11 cellular contexts compared by ENCODE assay signal in the genomic region with DNA sequence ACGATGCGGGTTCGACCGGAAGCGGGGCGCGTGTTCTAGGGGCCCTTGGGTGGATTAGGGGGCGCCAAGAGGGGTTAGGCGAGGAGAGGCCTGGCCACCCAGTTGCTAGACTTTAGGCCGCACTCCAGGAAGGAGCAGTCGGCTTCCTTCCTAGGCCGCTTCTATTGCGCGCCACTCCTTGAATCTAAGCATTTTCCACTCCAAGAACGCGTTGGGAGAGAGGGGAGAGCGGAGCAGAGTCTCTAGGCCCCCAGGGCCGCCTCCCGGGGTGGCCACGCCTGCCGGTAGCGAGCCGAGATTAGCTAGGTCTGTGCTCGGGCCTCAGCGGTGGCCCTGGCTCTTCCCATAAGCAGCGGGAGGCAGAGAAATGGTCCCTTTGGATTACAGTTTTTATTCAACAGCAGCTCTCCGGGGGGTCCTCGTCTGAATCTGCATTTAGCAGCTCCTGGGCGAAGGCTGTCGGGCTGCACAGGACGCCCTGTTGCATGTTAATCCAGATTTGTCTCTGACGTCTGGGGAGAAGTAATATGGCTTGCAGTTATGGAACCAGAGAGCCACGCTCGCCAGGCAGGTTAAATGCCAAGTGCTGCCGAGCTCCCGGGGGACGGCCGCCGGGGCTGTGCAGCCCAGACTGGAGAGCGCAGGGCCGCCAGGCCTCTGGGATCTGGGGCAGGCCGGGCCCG. TPM values are rescaled to one million over a fixed set of nuclear protein-coding genes. Genes with fewer than 3 reads are reported as not detected.
A peak's percentile ranks its signal among the peaks of the same experiment; 100 is the strongest.
DNase-seq lines count a peak whose midpoint lies in the region; ATAC-seq, FAIRE-seq and TF ChIP-seq lines count a peak whose summit lies in the region.
"Had no signal": no experiment of that assay in that cellular context is flagged by ENCODE, and none has a peak within 500 bp of the region (broad histone marks: within the 10 kb centered on the region; RNA-seq: fewer than 3 reads in every experiment).

No MANE protein-coding gene starts in this region.

- POLR2A ChIA-PET in HepG2 (lab: Yijun Ruan, JAX): no interaction called here

- H3K27ac Mint-ChIP-seq in endodermal cell (peak overlapping the region; percentile 52), chondrocyte (ENCODE audit: unreplicated experiment) (no peak overlapping the region)

- H3K4me1 Mint-ChIP-seq in endodermal cell (peaks cover 25% of the 10 kb centered on the region), chondrocyte (ENCODE audit: low read depth) (peaks cover 5% of the 10 kb centered on the region)

- no peak for TF ChIP-seq RAD21 in HepG2 (CRISPR knock-in tag; IDR thresholded peaks at IDR 0.05)

- H3K27ac ChIP-seq in endodermal cell (ENCODE audit: low read depth, low read length): peak overlapping the region; percentile 74
- no peak overlapping the region for H3K27ac ChIP-seq in HepG2 (ENCODE audit: extremely low read length, insufficient read depth, low read length)
- peak overlapping the region; percentile 92 for H3K27ac ChIP-seq in subcutaneous abdominal adipose tissue (ENCODE audit: low read depth, low read length)

- 9 to 14% methylated on average over 25 to 43 of the region's 43 CpGs for WGBS in endodermal cell (ENCODE audit: insufficient coverage in 1 of 2, insufficient read length in 1 of 2), 2 experiments
- 84% methylated on average over 35 of the region's 43 CpGs for WGBS in HepG2 (ENCODE audit: low lambda C conversion rate)

- H3K36me3 ChIP-seq in endodermal cell (ENCODE audit: control insufficient read depth, insufficient read depth, low read length) (no peaks in the 10 kb centered on the region), HepG2 (replicated peaks in 1 of 2; ENCODE audit: control insufficient read depth in 1 of 2, insufficient read depth in 2 of 2, low read length in 2 of 2) (no peaks in the 10 kb centered on the region), subcutaneous abdominal adipose tissue (ENCODE audit: control insufficient read depth in 5 of 5, insufficient read depth in 5 of 5, low read length in 5 of 5) (peaks cover 0 to 7% (median 0%) of the 10 kb centered on the region in 5 donors)

- intact Hi-C loops in HepG2 (cut with micrococcal nuclease; ENCODE audit: unreplicated experiment): no loop called here

- no peaks in the 10 kb centered on the region for H4K20me1 ChIP-seq in HepG2 (ENCODE audit: insufficient read depth, low read length)

- H3K36me3 Mint-ChIP-seq in endodermal cell (ENCODE audit: low read depth) (no peaks in the 10 kb centered on the region), chondrocyte (ENCODE audit: low read depth) (peaks cover 14% of the 10 kb centered on the region)

- H3K4me3 Mint-ChIP-seq in endodermal cell: peak overlapping the region; percentile 53
- no peak overlapping the region for H3K4me3 Mint-ChIP-seq in chondrocyte (ENCODE audit: unreplicated experiment)

- H3K9me3 ChIP-seq in endodermal cell (ENCODE audit: control insufficient read depth, low read length) (no peaks in the 10 kb centered on the region), HepG2 (ENCODE audit: low read length) (no peaks in the 10 kb centered on the region), subcutaneous abdominal adipose tissue (ENCODE audit: control insufficient read depth in 5 of 5, low read length in 5 of 5) (no peaks in the 10 kb centered on the region)
- H3K9me3 ChIP-seq: MG63 had no signal

- no peak overlapping the region for H3K4me2 ChIP-seq in HepG2 (ENCODE audit: low read depth, low read length)

- FAIRE-seq in HepG2 (lab: Jason Lieb, UNC): no peak
- FAIRE-seq: keratinocyte had no signal

- BruUV-seq in HepG2 (replicated peaks; lab: Mats Ljungman, UMichigan): no TSS peak

- TF ChIP-seq CTCF in HFF-Myc (IDR thresholded peaks at IDR 0.05; ENCODE audit: low read depth, low read length, missing control alignments) (no peak), endodermal cell (conservative IDR thresholded peaks at IDR 0.05) (peak; percentile 23), HepG2 (CRISPR knock-in tag; IDR thresholded peaks at IDR 0.05) (no peak), chondrocyte (IDR thresholded peaks at IDR 0.05) (no peak)

- CTCF ChIA-PET in HepG2 (lab: Yijun Ruan, JAX; ENCODE audit: low intra/inter-chr PET ratio, low total read pairs): no interaction called here

- in situ Hi-C loops in HepG2 (cut with HindIII; ENCODE audit: extremely low pct_ligation_motif_present, low pct_unique_long_range_greater_than_20kb): loop anchor here (25.0 kb wide), 4 partner anchors 766 to 1591 kb away; no protein-coding TSS in a partner anchor

- H3K4me3 ChIP-seq in HFF-Myc (replicated peaks; ENCODE audit: low read depth, low read length) (peak overlapping the region; percentile 83), endodermal cell (ENCODE audit: low read length) (peak overlapping the region; percentile 71), HepG2 (replicated peaks in 1 of 3; ENCODE audit: insufficient read depth in 1 of 3, low read depth in 2 of 3, low read length in 3 of 3) (no peak overlapping the region), subcutaneous abdominal adipose tissue (ENCODE audit: low read depth in 1 of 5, low read length in 5 of 5) (peak overlapping the region; percentile 52 to 67 (median 64))
- H3K4me3 ChIP-seq: MG63 had no signal

- no peak overlapping the region for H3K9ac ChIP-seq in endodermal cell (ENCODE audit: extremely low read depth, low read length, poor library complexity, severe bottlenecking)
- no peak overlapping the region for H3K9ac ChIP-seq in HepG2 (ENCODE audit: insufficient read depth, low read depth, low read length)
- H3K9ac ChIP-seq in subcutaneous abdominal adipose tissue (ENCODE audit: low read length in 5 of 5): peak overlapping the region; percentile 47 to 82 (median 68)

- ATAC-seq in HepG2: no peak
- ATAC-seq in activated CD4-positive, CD25-positive, alpha-beta regulatory T cell treated with anti-CD3 and anti-CD28 coated beads, Interleukin-2, amount 50 U/mL, for 24 hours: no peak

- H2AFZ ChIP-seq in HepG2 (ENCODE audit: low read length): no peak overlapping the region

- no peak for TF ChIP-seq POLR2A in HepG2 (IDR thresholded peaks at IDR 0.05; ENCODE audit: insufficient read depth in 1 of 2, low read depth in 2 of 2, low read length in 2 of 2)

- H3K27me3 ChIP-seq in endodermal cell (ENCODE audit: control insufficient read depth, insufficient read depth, low read length, poor library complexity, severe bottlenecking): peaks cover 79% of the 10 kb centered on the region
- H3K27me3 ChIP-seq in HepG2 (ENCODE audit: control insufficient read depth in 1 of 2, insufficient read depth in 2 of 2, low read length in 2 of 2): no peaks in the 10 kb centered on the region
- H3K27me3 ChIP-seq in subcutaneous abdominal adipose tissue (ENCODE audit: control insufficient read depth in 5 of 5, insufficient read depth in 4 of 5, low read length in 5 of 5): peaks cover 0 to 18% (median 0%) of the 10 kb centered on the region in 5 donors
- H3K27me3 ChIP-seq: MG63 had no signal

- H3K9me3 Mint-ChIP-seq in endodermal cell: no peaks in the 10 kb centered on the region
- no peaks in the 10 kb centered on the region for H3K9me3 Mint-ChIP-seq in chondrocyte (ENCODE audit: low read depth)

- TF ChIP-seq EP300 in HepG2 (IDR thresholded peaks at IDR 0.05; ENCODE audit: low read depth in 2 of 2, low read length in 2 of 2) (no peak), HepG2 (CRISPR knock-in tag; IDR thresholded peaks at IDR 0.05; ENCODE audit: borderline replicate concordance) (no peak)

- no peaks in the 10 kb centered on the region for H3K79me2 ChIP-seq in HepG2 (ENCODE audit: insufficient read depth, low read length)

- H3K4me1 ChIP-seq in endodermal cell (ENCODE audit: control insufficient read depth, insufficient read depth, low read length) (peaks cover 5% of the 10 kb centered on the region), HepG2 (ENCODE audit: insufficient read depth, low read length) (no peaks in the 10 kb centered on the region), subcutaneous abdominal adipose tissue (ENCODE audit: control insufficient read depth in 5 of 5, insufficient read depth in 5 of 5, low read length in 5 of 5) (peaks cover 0 to 67% (median 48%) of the 10 kb centered on the region in 5 donors)

- H3K27me3 Mint-ChIP-seq in endodermal cell (ENCODE audit: insufficient read depth) (peaks cover 89% of the 10 kb centered on the region), chondrocyte (ENCODE audit: low read depth) (peaks cover 19% of the 10 kb centered on the region)

- DNase-seq in HFF-Myc (ENCODE audit: extremely low read depth, low read depth) (no peak), endodermal cell (peak; percentile 87), HepG2 (ENCODE audit: low spot score) (no peak), COR-L47 (lab: John Stamatoyannopoulos, UW) (no peak), chondrocyte (ENCODE audit: low spot score) (no peak), T-helper 2 cell (no peak)
- DNase-seq: activated gamma-delta T cell treated with Interleukin-2 at 50 U/mL for 16 hours, MG63 had no signal

RNA-seq across cellular contexts. Expression of gene MEIS1, which starts 11.4 kb away (rescaled TPM):
- total RNA-seq in endodermal cell: 1 to 10 TPM; 1.8 to 2.3 TPM
- 80.5 TPM for polyA plus RNA-seq in endodermal cell (2013, experiment 1 of 2)
- polyA plus RNA-seq in endodermal cell (2013, experiment 2 of 2): 81.9 TPM
- 4.5 and 6.0 TPM in 2 replicates for total RNA-seq in HepG2 (2016; rRNA removed; fragmentation: Illumina TruSeq; extraction: Trizol)
- 0.88 and 1.3 TPM in 2 replicates for total RNA-seq in HepG2 (2016; cell fraction: cytosol; rRNA removed; fragmentation: Illumina TruSeq; extraction: Trizol; ENCODE audit: low read depth)
- total RNA-seq in HepG2 (2016; cell fraction: insoluble cytoplasmic fraction; rRNA removed; fragmentation: Illumina TruSeq; extraction: Trizol): 4.4 and 6.6 TPM in 2 replicates
- total RNA-seq in HepG2 (2016; cell fraction: membrane; rRNA removed; fragmentation: Illumina TruSeq; extraction: Trizol): 2.1 and 4.3 TPM in 2 replicates
- total RNA-seq in HepG2 (2016; cell fraction: nucleus; rRNA removed; fragmentation: Illumina TruSeq; extraction: Trizol): 11.1 and 12.8 TPM in 2 replicates
- 2.6 and 3.8 TPM in 2 replicates for polyA plus RNA-seq in HepG2 (2011; rRNA removed)
- polyA plus RNA-seq in HepG2 (2011; cell fraction: cytosol; rRNA removed): 1.2 and 2.1 TPM in 2 replicates
- polyA plus RNA-seq in HepG2 (2011; cell fraction: nucleus; rRNA removed): 3.6 and 3.7 TPM in 2 replicates
- polyA plus RNA-seq in HepG2 (2012): 1.7 and 2.9 TPM in 2 replicates
- polyA plus RNA-seq in HepG2 (2016; cell fraction: cytosol; fragmentation: Illumina TruSeq; extraction: Trizol; ENCODE audit: low read depth): 0.16 and 0.49 TPM in 2 replicates
- polyA plus RNA-seq in HepG2 (2016; cell fraction: insoluble cytoplasmic fraction; fragmentation: Illumina TruSeq; extraction: Trizol; ENCODE audit: low read depth): 4.1 and 4.2 TPM in 2 replicates
- 1.0 and 1.1 TPM in 2 replicates for polyA plus RNA-seq in HepG2 (2016; cell fraction: membrane; fragmentation: Illumina TruSeq; extraction: Trizol; ENCODE audit: low read depth)
- polyA plus RNA-seq in HepG2 (2016; cell fraction: nucleus; fragmentation: Illumina TruSeq; extraction: Trizol; ENCODE audit: insufficient read depth, low read depth): 4.8 and 9.7 TPM in 2 replicates
- 6.9 and 19.7 TPM in 2 replicates for polyA minus RNA-seq in HepG2 (2011; rRNA and poly(A)+ RNA removed; ENCODE audit: low replicate concordance)
- polyA minus RNA-seq in HepG2 (2011; cell fraction: cytosol; rRNA and poly(A)+ RNA removed): 4.3 and 5.7 TPM in 2 replicates
- 19.1 and 25.4 TPM in 2 replicates for polyA minus RNA-seq in HepG2 (2011; cell fraction: nucleus; rRNA and poly(A)+ RNA removed)
- total RNA-seq in chondrocyte: 1.1 to 18.5 TPM (median 16.9 TPM) in 3 replicates

Comparison
In these comparisons a context has a peak if more than half of its experiments do, and no peak if none do; other contexts are left out.
1. H3K4me3 ChIP-seq: peak in HFF-Myc (single experiment), endodermal cell (single experiment) and subcutaneous abdominal adipose tissue (5 of 5); none in HepG2 (0 of 3).
2. H3K9ac ChIP-seq: peak in subcutaneous abdominal adipose tissue (5 of 5); none in endodermal cell (single experiment) and HepG2 (single experiment).